In the genomic region with DNA sequence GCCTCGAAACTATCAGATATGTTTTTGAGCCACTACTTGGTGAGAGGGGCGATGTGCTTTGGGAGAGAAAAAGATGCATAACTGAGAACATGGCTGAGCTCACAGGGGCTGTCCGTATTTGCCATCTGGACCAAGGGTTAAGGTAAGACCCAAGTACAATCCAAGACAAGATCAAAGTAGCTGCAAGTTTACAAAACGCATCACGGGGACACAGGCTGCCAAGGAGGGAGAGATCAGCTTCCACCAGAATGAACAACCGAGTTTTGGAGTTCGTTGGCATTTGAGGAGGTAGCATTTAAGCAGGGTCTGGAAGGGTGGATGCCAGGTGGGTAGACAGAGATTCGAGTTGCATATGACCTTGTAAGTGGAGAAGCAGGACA, we compare ENCODE assay signal across 8 cellular contexts. TPM values are rescaled to one million over a fixed set of nuclear protein-coding genes. Genes with fewer than 3 reads are reported as not detected.
DNase-seq lines count a peak whose midpoint lies in the region; ATAC-seq and TF ChIP-seq lines count a peak whose summit lies in the region.

No MANE protein-coding gene starts in this region.

- no peak for DNase-seq in HAP-1 (ENCODE audit: low spot score in 2 of 2)
- no peak for DNase-seq in activated CD8-positive, alpha-beta T cell treated with anti-CD3 and anti-CD28 coated beads for 36 hours
- DNase-seq in iPS DF 6.9 (ENCODE audit: low read depth, low spot score), result no peak
- no peak for DNase-seq in smooth muscle cell (lab: John Stamatoyannopoulos, UW; ENCODE audit: unreplicated experiment)
- DNase-seq in DMS 273 (lab: John Stamatoyannopoulos, UW; ENCODE audit: unreplicated experiment), result no peak
- DNase-seq in 8988T, result no peak
- no peak for DNase-seq in CD1c-positive myeloid dendritic cell (ENCODE audit: extremely low spot score)

- no peaks in the 10 kb centered on the region for H3K27me3 ChIP-seq in HAP-1 (ENCODE audit: low read depth)
- no peaks in the 10 kb centered on the region for H3K27me3 ChIP-seq in iPS DF 6.9 (ENCODE audit: control insufficient read depth, insufficient read depth, low read length)
- H3K27me3 ChIP-seq in smooth muscle cell (ENCODE audit: low read depth), result no peaks in the 10 kb centered on the region

- peak overlapping the region; percentile 73 for H3K4me3 Mint-ChIP-seq in activated CD8-positive, alpha-beta T cell treated with anti-CD3 and anti-CD28 coated beads for 36 hours

- CTCF ChIA-PET in activated CD8-positive, alpha-beta T cell treated with anti-CD3 and anti-CD28 coated beads for 36 hours (lab: Charles Lee), result interaction anchor here (0.7 to 10.8 kb wide), 48 partner anchors 9 to 329 kb away, joined by 3 to 201 read pairs (median 6); a partner anchor contains a TSS

- in situ Hi-C loops in HAP-1 (cut with MboI; ENCODE audit: low sequenced_read_pairs), result loop anchor here (5.0 to 10.0 kb wide), 3 partner anchors 96 to 318 kb away; no protein-coding TSS in a partner anchor

- TF ChIP-seq CTCF in activated CD8-positive, alpha-beta T cell treated with anti-CD3 and anti-CD28 coated beads for 36 hours (IDR thresholded peaks at IDR 0.05), result no peak
- no peak for TF ChIP-seq CTCF in smooth muscle cell (IDR thresholded peaks at IDR 0.05; ENCODE audit: borderline replicate concordance, insufficient read depth, poor library complexity, severe bottlenecking)

- peaks cover 27% of the 10 kb centered on the region for H3K36me3 Mint-ChIP-seq in activated CD8-positive, alpha-beta T cell treated with anti-CD3 and anti-CD28 coated beads for 36 hours (ENCODE audit: low read depth)

- ATAC-seq in activated CD8-positive, alpha-beta T cell treated with anti-CD3 and anti-CD28 coated beads for 36 hours, result no peak
- ATAC-seq in HG02798 (IDR thresholded peaks at IDR 0.05; ENCODE audit: poor library complexity, unreplicated experiment), result no peak

- H3K27ac Mint-ChIP-seq in activated CD8-positive, alpha-beta T cell treated with anti-CD3 and anti-CD28 coated beads for 36 hours, result peak overlapping the region; percentile 90

- H3K4me3 ChIP-seq in HAP-1 (peak overlapping the region; percentile 72), iPS DF 6.9 (ENCODE audit: low read length) (peak overlapping the region; percentile 91; the same call in 1 of the 2 replicates), smooth muscle cell (peak overlapping the region; percentile 71)

- H3K9me3 Mint-ChIP-seq in activated CD8-positive, alpha-beta T cell treated with anti-CD3 and anti-CD28 coated beads for 36 hours, result no peaks in the 10 kb centered on the region

- POLR2A ChIA-PET in activated CD8-positive, alpha-beta T cell treated with anti-CD3 and anti-CD28 coated beads for 36 hours (lab: Charles Lee), result interaction anchor here (0.8 to 6.6 kb wide), 25 partner anchors 10 to 278 kb away, joined by 3 to 86 read pairs (median 5); a partner anchor contains a TSS

- H3F3A ChIP-seq in smooth muscle cell (ENCODE audit: low read depth), result peaks cover 7% of the 10 kb centered on the region

- no peaks in the 10 kb centered on the region; the same call in 1 of the 2 replicates for H3K9me3 ChIP-seq in HAP-1
- H3K9me3 ChIP-seq in iPS DF 6.9 (ENCODE audit: control insufficient read depth, insufficient read depth, low read length), result no peaks in the 10 kb centered on the region
- H3K9me3 ChIP-seq in smooth muscle cell (replicated peaks; ENCODE audit: low read depth), result no peaks in the 10 kb centered on the region

- WGBS in iPS DF 6.9 (ENCODE audit: insufficient coverage, insufficient read length), result no CpG with 5 or more reads among the region's 8 CpGs
- 74% methylated on average over 8 of the region's 8 CpGs for WGBS in smooth muscle cell (ENCODE audit: low lambda C conversion rate)

- H3K4me1 Mint-ChIP-seq in activated CD8-positive, alpha-beta T cell treated with anti-CD3 and anti-CD28 coated beads for 36 hours (ENCODE audit: low read depth), result peaks cover 53% of the 10 kb centered on the region

- no peak overlapping the region for H3K27ac ChIP-seq in iPS DF 6.9 (ENCODE audit: low read length)
- H3K27ac ChIP-seq in smooth muscle cell (ENCODE audit: low read depth), result peak overlapping the region; percentile 44

- H3K4me2 ChIP-seq in smooth muscle cell, result peak overlapping the region; percentile 94

- intact Hi-C loops in activated CD8-positive, alpha-beta T cell treated with anti-CD3 and anti-CD28 coated beads for 36 hours (cut with micrococcal nuclease), result loop anchor here (5.0 kb wide), 2 partner anchors 53 to 223 kb away; no protein-coding TSS in a partner anchor

- H2AFZ ChIP-seq in smooth muscle cell (ENCODE audit: low read depth), result peak overlapping the region; percentile 23

- H3K36me3 ChIP-seq in HAP-1 (replicated peaks), result no peaks in the 10 kb centered on the region
- H3K36me3 ChIP-seq in iPS DF 6.9 (ENCODE audit: control insufficient read depth, insufficient read depth, low read length), result no peaks in the 10 kb centered on the region
- H3K36me3 ChIP-seq in smooth muscle cell (ENCODE audit: low read depth), result no peaks in the 10 kb centered on the region

- H3K27me3 Mint-ChIP-seq in activated CD8-positive, alpha-beta T cell treated with anti-CD3 and anti-CD28 coated beads for 36 hours, result no peaks in the 10 kb centered on the region

- H4K20me1 ChIP-seq in smooth muscle cell (ENCODE audit: low read depth), result no peaks in the 10 kb centered on the region

- peaks cover 20% of the 10 kb centered on the region for H3K4me1 ChIP-seq in HAP-1
- H3K4me1 ChIP-seq in iPS DF 6.9 (ENCODE audit: control insufficient read depth, insufficient read depth, low read length), result no peaks in the 10 kb centered on the region; the same call in 1 of the 2 replicates
- H3K4me1 ChIP-seq in smooth muscle cell (ENCODE audit: low read depth), result peaks cover 7% of the 10 kb centered on the region

- H3K9ac ChIP-seq in smooth muscle cell (ENCODE audit: low read depth), result peak overlapping the region; percentile 25

- H3K79me2 ChIP-seq in smooth muscle cell (ENCODE audit: low read depth), result peaks cover 16% of the 10 kb centered on the region

RNA-seq across cellular contexts. Expression of a gene that starts 2.2 kb away (rescaled TPM):
- 10 to 100 TPM; 51.8 to 56.3 TPM for total RNA-seq in activated CD8-positive, alpha-beta T cell treated with anti-CD3 and anti-CD28 coated beads for 36 hours
- total RNA-seq in smooth muscle cell, result 5.8 and 9.6 TPM in 2 replicates
- polyA plus RNA-seq in smooth muscle cell, result 12.5 and 17.4 TPM in 2 replicates

RNA-seq across cellular contexts. Expression of a gene that starts 12.9 kb away (rescaled TPM):
- total RNA-seq in activated CD8-positive, alpha-beta T cell treated with anti-CD3 and anti-CD28 coated beads for 36 hours, result 10 to 100 TPM; 80.9 to 89.1 TPM
- 34.7 and 48.4 TPM in 2 replicates for total RNA-seq in smooth muscle cell
- polyA plus RNA-seq in smooth muscle cell, result 51.7 and 65.9 TPM in 2 replicates
